In genomic region chr4:8324640-8325239, GRCh38 we compare ENCODE assay signal across 1 cellular context.
A peak's percentile ranks its signal among the peaks of the same experiment; 100 is the strongest.
TF ChIP-seq lines count a peak whose summit lies in the region.

No MANE protein-coding gene starts in this region.

TF ChIP-seq in K562, 482 proteins besides CTCF, POLR2A, EP300 and RAD21:
- TF ChIP-seq ESRRA (IDR thresholded peaks at IDR 0.05; ENCODE audit: borderline replicate concordance, low read depth) (no peak), RBM25 (IDR thresholded peaks at IDR 0.05; ENCODE audit: low read depth, low read length, severe bottlenecking) (peak; percentile 14), ZNF280A (IDR thresholded peaks at IDR 0.05; ENCODE audit: low read depth, partially characterized antibody) (no peak), KLF13 (tag; IDR thresholded peaks at IDR 0.05; ENCODE audit: borderline replicate concordance, low read depth) (no peak), ZFP36 (IDR thresholded peaks at IDR 0.05; ENCODE audit: low read depth, low read length, partially characterized antibody) (peak; percentile 47), ZZZ3 (IDR thresholded peaks at IDR 0.05) (no peak), TFAP4 (CRISPR knock-in tag; IDR thresholded peaks at IDR 0.05; ENCODE audit: borderline replicate concordance) (no peak)
